In genomic region chr20:50513169-50514034, GRCh38 we compare ENCODE assay signal across 8 cellular contexts. TPM values are rescaled to one million over a fixed set of nuclear protein-coding genes. Genes with fewer than 3 reads are reported as not detected.
A peak's percentile ranks its signal among the peaks of the same experiment; 100 is the strongest.
DNase-seq lines count a peak whose midpoint lies in the region; ATAC-seq and TF ChIP-seq lines count a peak whose summit lies in the region.

No MANE protein-coding gene starts in this region.

- TF ChIP-seq CTCF in Calu3 (IDR thresholded peaks at IDR 0.05; ENCODE audit: unreplicated experiment) (no peak), Peyer's patch (IDR thresholded peaks at IDR 0.05) (no peak), neutrophil (IDR thresholded peaks at IDR 0.05) (no peak)

- DNase-seq in Calu3 (no peak), Peyer's patch (peak in 1 of 3 donors; percentile 3), glomerular visceral epithelial cell (ENCODE audit: extremely low spot score) (no peak), posterior cingulate gyrus (no peak)
- no peak for DNase-seq in effector memory CD8-positive, alpha-beta T cell

- TF ChIP-seq POLR2A in Peyer's patch (IDR thresholded peaks at IDR 0.05): no peak

- no peaks in the 10 kb centered on the region for H3K9me3 Mint-ChIP-seq in Calu3 (ENCODE audit: low read depth, unreplicated experiment)
- no peaks in the 10 kb centered on the region for H3K9me3 Mint-ChIP-seq in effector memory CD8-positive, alpha-beta T cell

- H3K27ac Mint-ChIP-seq in Calu3 (ENCODE audit: unreplicated experiment): peak overlapping the region; percentile 46
- peak overlapping the region; percentile 41 to 66 for H3K27ac Mint-ChIP-seq in effector memory CD8-positive, alpha-beta T cell

- H3K4me1 ChIP-seq in Peyer's patch: peaks cover 0 to 56% (median 26%) of the 10 kb centered on the region in 4 donors
- peaks cover 84 to 90% of the 10 kb centered on the region in 2 experiments for H3K4me1 ChIP-seq in neutrophil (ENCODE audit: control insufficient read depth in 1 of 2, insufficient read depth in 1 of 2, low read depth in 1 of 2, low read length in 1 of 2)

- H3K27me3 ChIP-seq in Peyer's patch (no peaks in the 10 kb centered on the region), neutrophil (no peaks in the 10 kb centered on the region)

- H3K36me3 ChIP-seq in Peyer's patch: no peaks in the 10 kb centered on the region
- no peaks in the 10 kb centered on the region for H3K36me3 ChIP-seq in neutrophil

- H3K27me3 Mint-ChIP-seq in Calu3 (ENCODE audit: unreplicated experiment): no peaks in the 10 kb centered on the region
- H3K27me3 Mint-ChIP-seq in effector memory CD8-positive, alpha-beta T cell: no peaks in the 10 kb centered on the region

- H3K4me3 ChIP-seq in Peyer's patch (peak overlapping the region in 1 of 4 donors; percentile 12), neutrophil (ENCODE audit: low read depth in 1 of 2, low read length in 1 of 2) (no peak overlapping the region)

- BruUV-seq in Calu3 (replicated peaks; lab: Mats Ljungman, UMichigan): no TSS peak

- peaks cover 23% of the 10 kb centered on the region for H3K36me3 Mint-ChIP-seq in Calu3 (ENCODE audit: insufficient read depth, unreplicated experiment)
- peaks cover 34% of the 10 kb centered on the region for H3K36me3 Mint-ChIP-seq in effector memory CD8-positive, alpha-beta T cell (ENCODE audit: insufficient read depth)

- CTCF ChIA-PET in Calu3 (lab: Charles Lee): interaction anchor here (0.6 to 1.5 kb wide), 9 partner anchors 9 to 394 kb away, joined by 3 to 6 read pairs (median 3); no protein-coding TSS in a partner anchor

- H3K27ac ChIP-seq in Peyer's patch (peak overlapping the region; percentile 26 to 96 (median 62)), neutrophil (peak overlapping the region; percentile 80)

- no peak for ATAC-seq in effector memory CD8-positive, alpha-beta T cell (replicated peaks)
- no peak for ATAC-seq in HG02610 (IDR thresholded peaks at IDR 0.05; ENCODE audit: unreplicated experiment)
- no peak for ATAC-seq in GM19395 (IDR thresholded peaks at IDR 0.05; ENCODE audit: unreplicated experiment)

- H3K9me3 ChIP-seq in Peyer's patch (no peaks in the 10 kb centered on the region), neutrophil (no peaks in the 10 kb centered on the region)

- peak overlapping the region; percentile 90 for H3K4me3 Mint-ChIP-seq in Calu3 (ENCODE audit: low read depth, unreplicated experiment)
- H3K4me3 Mint-ChIP-seq in effector memory CD8-positive, alpha-beta T cell: peak overlapping the region; percentile 97 to 99

- peaks cover 51% of the 10 kb centered on the region for H3K4me1 Mint-ChIP-seq in Calu3 (ENCODE audit: low read depth, unreplicated experiment)
- peaks cover 58 to 75% of the 10 kb centered on the region in 2 donors for H3K4me1 Mint-ChIP-seq in effector memory CD8-positive, alpha-beta T cell (ENCODE audit: low read depth in 2 of 2)

- intact Hi-C loops in Calu3 (cut with micrococcal nuclease; ENCODE audit: unreplicated experiment): no loop called here
- intact Hi-C loops in posterior cingulate gyrus (cut with DNase I): loop anchor here (5.0 kb wide), 1 partner anchor 64 kb away; no protein-coding TSS in a partner anchor

RNA-seq across cellular contexts. Expression of gene PTPN1, which starts 3.2 kb away (rescaled TPM):
- 58.5 and 67.5 TPM in 2 replicates for total RNA-seq in Calu3 (2022)
- total RNA-seq in Peyer's patch: 10 to 100 TPM; 13.8 to 40.4 (median 22.0) TPM
